Comparison of ENCODE assay signal across 8 cellular contexts in the genomic region with DNA sequence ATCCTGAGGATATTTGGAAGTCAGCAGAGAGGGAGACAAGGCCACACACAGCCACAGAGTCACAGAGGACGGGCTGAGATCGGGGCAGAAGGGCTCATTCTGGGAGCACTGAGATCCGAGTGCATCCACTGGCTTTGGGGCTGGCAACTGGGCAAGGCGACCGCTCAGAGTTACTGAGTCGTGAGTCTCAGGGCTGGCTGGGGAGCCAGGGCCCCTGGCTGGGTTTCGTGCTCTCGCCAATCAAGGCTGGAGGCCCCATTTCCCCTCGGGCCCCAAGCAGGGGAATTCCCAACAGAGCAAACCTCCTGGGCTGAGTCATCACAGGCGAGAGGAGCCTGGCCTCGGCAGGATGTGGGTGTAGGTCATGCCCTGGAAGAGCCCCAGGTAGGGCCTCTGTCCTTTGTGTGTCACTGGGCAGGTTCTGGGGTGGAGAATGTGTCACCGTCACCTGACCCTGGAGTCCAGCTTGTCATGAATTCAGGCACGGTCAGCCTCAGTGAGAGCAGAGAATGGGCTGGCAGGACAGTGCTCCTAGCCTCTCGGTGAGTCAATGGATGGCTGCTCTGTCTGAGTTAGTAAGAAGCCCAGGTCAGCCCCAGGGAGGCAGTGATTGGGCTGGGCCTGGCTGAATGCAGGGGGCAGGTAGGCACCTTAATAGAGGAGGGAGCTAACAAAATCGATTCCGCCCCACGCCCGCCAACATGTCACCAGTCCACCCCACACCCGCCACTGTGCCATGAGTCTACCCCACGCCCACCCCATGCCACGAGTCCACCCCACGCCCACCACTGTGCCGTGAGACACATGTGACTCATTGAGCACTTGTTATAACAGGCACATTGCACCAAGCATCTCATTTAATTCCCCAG. TPM values are rescaled to one million over a fixed set of nuclear protein-coding genes. Genes with fewer than 3 reads are reported as not detected.
DNase-seq lines count a peak whose midpoint lies in the region; ATAC-seq, FAIRE-seq and TF ChIP-seq lines count a peak whose summit lies in the region.

No MANE protein-coding gene starts in this region.

- no peak overlapping the region for H3K4me3 ChIP-seq in A549

- WGBS in A549 (ENCODE audit: missing lambda C conversion rate) = 34% methylated on average over 19 of the region's 23 CpGs

- intact Hi-C loops in left cardiac atrium (cut with DNase I) = no loop called here

- H3K27ac ChIP-seq in A549 = peak overlapping the region; percentile 56 to 81; a peak in 5 of 6 replicates
- peak overlapping the region; percentile 73 for H3K27ac ChIP-seq in RWPE1

- CTCF ChIA-PET in A549 (lab: Yijun Ruan, JAX) (interaction anchor here (1.2 to 25.8 kb wide), 5 partner anchors 11 to 42 kb away, joined by 3 to 601 read pairs (median 8); no protein-coding TSS in a partner anchor), RWPE1 (lab: Yijun Ruan, JAX) (interaction anchor here (0.7 to 2.3 kb wide), 2 partner anchors 20 to 26 kb away, joined by 3 to 9 read pairs; no protein-coding TSS in a partner anchor)

- H3K9me3 ChIP-seq in A549 = no peaks in the 10 kb centered on the region

- FAIRE-seq in A549 (lab: Jason Lieb, UNC) = no peak

- TF ChIP-seq CTCF in A549 (IDR thresholded peaks at IDR 0.05) (no peak), RWPE1 (conservative IDR thresholded peaks at IDR 0.05; ENCODE audit: low read depth) (no peak)

- peak in 1 of 2 experiments; percentile 70; a peak in 2 of 5 replicates for TF ChIP-seq EP300 in A549 (IDR thresholded peaks at IDR 0.05)

- H3K4me1 ChIP-seq in A549 = peaks cover 22% of the 10 kb centered on the region

- no peak for TF ChIP-seq POLR2A in A549 (IDR thresholded peaks at IDR 0.05; ENCODE audit: low read length)

- DNase-seq in A549 (ENCODE audit: low read depth in 1 of 2, low spot score in 1 of 2) = peak; percentile 85 to 92
- peak; percentile 94 for DNase-seq in RWPE1 (ENCODE audit: low spot score)
- peak; percentile 92 for DNase-seq in activated gamma-delta T cell treated with Interleukin-2 at 50 U/mL for 16 hours
- peak; percentile 48 for DNase-seq in left cardiac atrium
- peak; percentile 97 for DNase-seq in stimulated activated CD4-positive, alpha-beta T cell treated with anti-CD3 and anti-CD28 coated beads, Interleukin-15, amount 100 ng/mL, for 24 hours
- DNase-seq in NCI-H187 (lab: John Stamatoyannopoulos, UW) = no peak

- POLR2A ChIA-PET in A549 (lab: Yijun Ruan, JAX) = no interaction called here
- POLR2A ChIA-PET in RWPE1 (lab: Yijun Ruan, JAX; ENCODE audit: low non-redundant PET) = no interaction called here

- peak overlapping the region; percentile 64 for H3K4me2 ChIP-seq in A549

- 0 out of 5 replicates have a peak, but pooled peaks of 1 of the 2 experiments have one; percentile 5 for TF ChIP-seq RAD21 in A549 (conservative IDR thresholded peaks at IDR 0.05 in 1 of 2, IDR thresholded peaks at IDR 0.05 in 1 of 2)

- peak; percentile 90 to 92 for ATAC-seq in A549
- ATAC-seq in GM19023 (IDR thresholded peaks at IDR 0.05; ENCODE audit: unreplicated experiment) = peak; percentile 65
- ATAC-seq in HG03103 (IDR thresholded peaks at IDR 0.05; ENCODE audit: low read depth, unreplicated experiment) = peak; percentile 71
- peak; percentile 35 to 71 for ATAC-seq in left cardiac atrium

TF ChIP-seq in A549, 52 proteins besides CTCF, POLR2A, EP300 and RAD21 (continues in another document):
- TF ChIP-seq HDAC2 (IDR thresholded peaks at IDR 0.05) = no peak
- no peak for TF ChIP-seq RFX5 (IDR thresholded peaks at IDR 0.05)
- TF ChIP-seq GATA3 (IDR thresholded peaks at IDR 0.05; ENCODE audit: borderline replicate concordance) = peak; percentile 53; the same call in 1 of the 2 replicates
- TF ChIP-seq MYC (IDR thresholded peaks at IDR 0.05; ENCODE audit: borderline replicate concordance, low read length) = no peak
- TF ChIP-seq, protein P1, sequence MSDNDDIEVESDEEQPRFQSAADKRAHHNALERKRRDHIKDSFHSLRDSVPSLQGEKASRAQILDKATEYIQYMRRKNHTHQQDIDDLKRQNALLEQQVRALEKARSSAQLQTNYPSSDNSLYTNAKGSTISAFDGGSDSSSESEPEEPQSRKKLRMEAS (IDR thresholded peaks at IDR 0.05) = peak; percentile 77
- TF ChIP-seq NFE2L2 (conservative IDR thresholded peaks at IDR 0.05; ENCODE audit: low read length) = no peak
- TF ChIP-seq JUN (IDR thresholded peaks at IDR 0.05) = peak in 1 of 2 experiments; percentile 67; a peak in 3 of 5 replicates
- TF ChIP-seq, protein P2, sequence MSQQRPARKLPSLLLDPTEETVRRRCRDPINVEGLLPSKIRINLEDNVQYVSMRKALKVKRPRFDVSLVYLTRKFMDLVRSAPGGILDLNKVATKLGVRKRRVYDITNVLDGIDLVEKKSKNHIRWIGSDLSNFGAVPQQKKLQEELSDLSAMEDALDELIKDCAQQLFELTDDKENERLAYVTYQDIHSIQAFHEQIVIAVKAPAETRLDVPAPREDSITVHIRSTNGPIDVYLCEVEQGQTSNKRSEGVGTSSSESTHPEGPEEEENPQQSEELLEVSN (IDR thresholded peaks at IDR 0.05; ENCODE audit: borderline replicate concordance, low read depth) = no peak
- TF ChIP-seq, protein P3, sequence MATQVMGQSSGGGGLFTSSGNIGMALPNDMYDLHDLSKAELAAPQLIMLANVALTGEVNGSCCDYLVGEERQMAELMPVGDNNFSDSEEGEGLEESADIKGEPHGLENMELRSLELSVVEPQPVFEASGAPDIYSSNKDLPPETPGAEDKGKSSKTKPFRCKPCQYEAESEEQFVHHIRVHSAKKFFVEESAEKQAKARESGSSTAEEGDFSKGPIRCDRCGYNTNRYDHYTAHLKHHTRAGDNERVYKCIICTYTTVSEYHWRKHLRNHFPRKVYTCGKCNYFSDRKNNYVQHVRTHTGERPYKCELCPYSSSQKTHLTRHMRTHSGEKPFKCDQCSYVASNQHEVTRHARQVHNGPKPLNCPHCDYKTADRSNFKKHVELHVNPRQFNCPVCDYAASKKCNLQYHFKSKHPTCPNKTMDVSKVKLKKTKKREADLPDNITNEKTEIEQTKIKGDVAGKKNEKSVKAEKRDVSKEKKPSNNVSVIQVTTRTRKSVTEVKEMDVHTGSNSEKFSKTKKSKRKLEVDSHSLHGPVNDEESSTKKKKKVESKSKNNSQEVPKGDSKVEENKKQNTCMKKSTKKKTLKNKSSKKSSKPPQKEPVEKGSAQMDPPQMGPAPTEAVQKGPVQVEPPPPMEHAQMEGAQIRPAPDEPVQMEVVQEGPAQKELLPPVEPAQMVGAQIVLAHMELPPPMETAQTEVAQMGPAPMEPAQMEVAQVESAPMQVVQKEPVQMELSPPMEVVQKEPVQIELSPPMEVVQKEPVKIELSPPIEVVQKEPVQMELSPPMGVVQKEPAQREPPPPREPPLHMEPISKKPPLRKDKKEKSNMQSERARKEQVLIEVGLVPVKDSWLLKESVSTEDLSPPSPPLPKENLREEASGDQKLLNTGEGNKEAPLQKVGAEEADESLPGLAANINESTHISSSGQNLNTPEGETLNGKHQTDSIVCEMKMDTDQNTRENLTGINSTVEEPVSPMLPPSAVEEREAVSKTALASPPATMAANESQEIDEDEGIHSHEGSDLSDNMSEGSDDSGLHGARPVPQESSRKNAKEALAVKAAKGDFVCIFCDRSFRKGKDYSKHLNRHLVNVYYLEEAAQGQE (IDR thresholded peaks at IDR 0.05) = no peak
- no peak for TF ChIP-seq SREBF2 (IDR thresholded peaks at IDR 0.05)
- TF ChIP-seq ESRRA (IDR thresholded peaks at IDR 0.05; ENCODE audit: borderline replicate concordance, low read length) = 0 out of 2 replicates have a peak, but pooled peaks have one; percentile 59
- peak; percentile 75 for TF ChIP-seq FOSL2 (IDR thresholded peaks at IDR 0.05)
- TF ChIP-seq FOSL2 (CRISPR knock-in tag; IDR thresholded peaks at IDR 0.05) = peak; percentile 89
- TF ChIP-seq NPAS2 (CRISPR knock-in tag; IDR thresholded peaks at IDR 0.05; ENCODE audit: borderline replicate concordance) = no peak
- TF ChIP-seq, protein P4, sequence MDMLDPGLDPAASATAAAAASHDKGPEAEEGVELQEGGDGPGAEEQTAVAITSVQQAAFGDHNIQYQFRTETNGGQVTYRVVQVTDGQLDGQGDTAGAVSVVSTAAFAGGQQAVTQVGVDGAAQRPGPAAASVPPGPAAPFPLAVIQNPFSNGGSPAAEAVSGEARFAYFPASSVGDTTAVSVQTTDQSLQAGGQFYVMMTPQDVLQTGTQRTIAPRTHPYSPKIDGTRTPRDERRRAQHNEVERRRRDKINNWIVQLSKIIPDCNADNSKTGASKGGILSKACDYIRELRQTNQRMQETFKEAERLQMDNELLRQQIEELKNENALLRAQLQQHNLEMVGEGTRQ (IDR thresholded peaks at IDR 0.05) = peak; percentile 70
- peak; percentile 30 for TF ChIP-seq MAFK (IDR thresholded peaks at IDR 0.05; ENCODE audit: partially characterized antibody)
- peak; percentile 75 for TF ChIP-seq JUNB (IDR thresholded peaks at IDR 0.05)
- TF ChIP-seq CEBPB (IDR thresholded peaks at IDR 0.05) = 0 out of 4 replicates have a peak, but pooled peaks of 1 of the 2 experiments have one; percentile 11
- TF ChIP-seq FOXS1 (CRISPR knock-in tag; IDR thresholded peaks at IDR 0.05) = no peak
- no peak for TF ChIP-seq SMC3 (IDR thresholded peaks at IDR 0.05)

RNA-seq across cellular contexts. Expression of a gene that starts 16.9 kb away (rescaled TPM):
- polyA plus RNA-seq in A549 (2011; rRNA removed) (0.03 and 0.07 TPM in 2 replicates), A549 (2017; fragmentation: RNase III; extraction: RNeasy Plus Mini Kit Qiagen cat#74134 plus additional on column Dnase treatment) (0.07 to 0.16 TPM (median 0.10 TPM) in 3 replicates)
- 0.15 and 0.23 TPM in 2 replicates for polyA plus RNA-seq in A549 (2012; cell fraction: cytosol; rRNA removed)
- polyA plus RNA-seq in A549 (2012; cell fraction: nucleus; rRNA removed) = 0.11 and 0.52 TPM in 2 replicates
- polyA minus RNA-seq in A549 (2011; rRNA and poly(A)+ RNA removed) = not detected in 2 replicates
- total RNA-seq in left cardiac atrium = 100 to 1,000 TPM; 102 to 105 TPM

RNA-seq across cellular contexts. Expression of a gene that starts 32.3 kb away (rescaled TPM):
- polyA plus RNA-seq in A549 (2011; rRNA removed) (not detected in 2 replicates), A549 (2017; fragmentation: RNase III; extraction: RNeasy Plus Mini Kit Qiagen cat#74134 plus additional on column Dnase treatment) (not detected in 3 replicates)
- polyA plus RNA-seq in A549 (2012; cell fraction: cytosol; rRNA removed) = not detected in 2 replicates
- not detected in 2 replicates for polyA plus RNA-seq in A549 (2012; cell fraction: nucleus; rRNA removed)
- polyA minus RNA-seq in A549 (2011; rRNA and poly(A)+ RNA removed) = not detected in 2 replicates
- not detected for total RNA-seq in left cardiac atrium

RNA-seq across cellular contexts. Expression of a gene that starts 37.6 kb away (rescaled TPM):
- polyA plus RNA-seq in A549 (2011; rRNA removed) (not detected in 2 replicates), A549 (2017; fragmentation: RNase III; extraction: RNeasy Plus Mini Kit Qiagen cat#74134 plus additional on column Dnase treatment) (not detected in 3 replicates)
- not detected in 2 replicates for polyA plus RNA-seq in A549 (2012; cell fraction: cytosol; rRNA removed)
- polyA plus RNA-seq in A549 (2012; cell fraction: nucleus; rRNA removed) = 0.04 TPM in 1 of 2 replicates, not detected in the other
- polyA minus RNA-seq in A549 (2011; rRNA and poly(A)+ RNA removed) = not detected in 2 replicates
- not detected for total RNA-seq in left cardiac atrium

Comparison
In these comparisons a context has a peak if more than half of its experiments do, and no peak if none do; other contexts are left out.
1. DNase-seq: peak in A549 (2 of 2), RWPE1 (single experiment), activated gamma-delta T cell treated with Interleukin-2 at 50 U/mL for 16 hours (single experiment), left cardiac atrium (single experiment) and stimulated activated CD4-positive, alpha-beta T cell treated with anti-CD3 and anti-CD28 coated beads, Interleukin-15, amount 100 ng/mL, for 24 hours (single experiment); none in NCI-H187 (0 of 2).
2. Peak in every context shown above with its lines, with median percentiles within 50 percentile points of each other: ATAC-seq.